ENCODE assay signal across 1 cellular context in genomic region chr18:5702016-5702415, GRCh38.
TF ChIP-seq lines count a peak whose summit lies in the region.

No MANE protein-coding gene starts in this region.

TF ChIP-seq in HEK293, 187 proteins besides CTCF, POLR2A, EP300 and RAD21 (continued from another document):
- 0 out of 2 replicates have a peak, but pooled peaks have one; percentile 32 for TF ChIP-seq REST (tag by site-specific recombination; IDR thresholded peaks at IDR 0.05)
- peak; percentile 62 for TF ChIP-seq ZNF426 (tag by site-specific recombination; IDR thresholded peaks at IDR 0.05)
- peak; percentile 46 for TF ChIP-seq ZNF623 (tag by site-specific recombination; IDR thresholded peaks at IDR 0.05)
- peak; percentile 19; the same call in 1 of the 2 replicates for TF ChIP-seq ZNF266 (tag by site-specific recombination; IDR thresholded peaks at IDR 0.05; ENCODE audit: low read depth)
- peak; percentile 76; the same call in 1 of the 2 replicates for TF ChIP-seq ZNF394 (tag by site-specific recombination; IDR thresholded peaks at IDR 0.05; ENCODE audit: borderline replicate concordance)
- 0 out of 2 replicates have a peak, but pooled peaks have one; percentile 23 for TF ChIP-seq ZNF140 (tag by site-specific recombination; IDR thresholded peaks at IDR 0.05)
- TF ChIP-seq ZBTB11 (tag by site-specific recombination; conservative IDR thresholded peaks at IDR 0.05; ENCODE audit: low read depth) = peak; percentile 54; the same call in 1 of the 2 replicates
- TF ChIP-seq ZXDB (tag by site-specific recombination; IDR thresholded peaks at IDR 0.05) = 0 out of 2 replicates have a peak, but pooled peaks have one; percentile 28
- TF ChIP-seq ZBTB8A (tag by site-specific recombination; IDR thresholded peaks at IDR 0.05) = peak; percentile 36; the same call in 1 of the 2 replicates
- peak; percentile 66 for TF ChIP-seq ZNF518A (tag by site-specific recombination; conservative IDR thresholded peaks at IDR 0.05; ENCODE audit: low read depth)
